In the genomic region with DNA sequence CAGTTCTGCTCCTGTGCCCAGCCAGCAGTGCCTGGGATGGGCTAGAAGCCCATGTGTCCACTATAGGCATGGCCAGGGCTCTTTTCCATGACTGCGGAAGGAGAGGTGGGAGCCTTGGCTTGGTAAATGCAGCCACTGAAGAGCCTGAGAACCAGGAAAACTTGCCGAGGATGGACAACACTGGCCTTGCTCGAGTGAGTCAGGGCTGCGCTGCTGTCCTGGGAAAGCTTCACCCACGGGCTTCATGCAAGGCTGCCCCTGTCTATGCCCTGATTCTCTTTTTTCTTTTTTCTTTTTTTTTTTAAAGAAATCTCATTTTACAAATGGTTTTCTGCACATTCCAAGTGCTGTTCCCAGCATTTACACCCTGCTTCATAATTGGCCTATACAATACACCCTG, we compare ENCODE assay signal across 8 cellular contexts.
"Had no signal": no experiment of that assay in that cellular context is flagged by ENCODE, and none has a peak within 500 bp of the region (broad histone marks: within the 10 kb centered on the region; RNA-seq: fewer than 3 reads in every experiment).

No MANE protein-coding gene starts in this region.

- H3K4me2 ChIP-seq: GM23338 had no signal

- H3K9me3 ChIP-seq: HAP-1 had no signal

- ATAC-seq: GM23338, HCT116 had no signal

- H3K4me3 ChIP-seq: GM23338, HAP-1, K562 had no signal

- H3K4me1 ChIP-seq: HAP-1 had no signal

- H2AFZ ChIP-seq: GM23338 had no signal

- H3K36me3 ChIP-seq: HAP-1 had no signal

- DNase-seq: H7, HFFc6, IMR-90, KG1 had no signal
